Comparison of ENCODE assay signal across 1 cellular context in the genomic region with DNA sequence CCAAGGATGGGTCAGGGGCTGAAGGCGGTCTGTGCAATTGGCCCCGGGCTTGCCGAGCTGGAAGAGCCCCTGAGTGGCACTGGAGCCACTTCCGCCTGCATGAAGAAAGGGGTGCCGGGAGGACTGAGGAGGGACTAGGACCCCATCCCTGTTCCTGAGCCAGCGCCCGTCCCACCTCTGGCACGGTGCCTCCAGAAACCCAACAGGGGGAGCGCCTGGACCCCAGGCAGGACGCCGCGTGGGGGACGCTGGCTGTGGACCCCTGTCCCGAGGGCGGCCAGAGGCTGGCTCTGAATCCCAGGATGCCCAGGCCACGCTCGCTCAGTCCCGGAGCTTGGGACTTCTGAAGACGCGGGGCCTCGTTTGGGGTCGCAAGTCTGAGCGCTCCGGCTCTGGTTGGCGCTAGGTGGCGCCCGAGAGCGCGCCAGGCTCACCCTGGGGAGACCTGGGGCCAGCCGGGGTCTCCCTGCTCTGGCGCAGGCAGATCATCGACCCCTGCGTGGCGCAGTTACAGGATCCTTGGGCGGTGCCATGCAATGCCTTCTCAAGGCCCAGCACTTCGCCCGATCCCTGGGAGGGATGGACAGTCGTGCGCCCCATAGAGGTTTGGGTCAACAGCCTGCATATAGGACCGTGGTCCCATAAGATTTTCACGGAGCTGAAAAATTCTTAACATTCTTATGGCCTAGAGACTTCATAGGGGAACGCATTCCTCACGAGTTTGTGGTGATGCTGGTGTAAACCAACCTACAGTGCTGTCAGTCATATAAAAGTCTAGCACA.
TF ChIP-seq lines count a peak whose summit lies in the region.

No MANE protein-coding gene starts in this region.

TF ChIP-seq in HepG2, 621 proteins besides CTCF, POLR2A, EP300 and RAD21 (continued from another document and continues in another):
- TF ChIP-seq, protein P1, sequence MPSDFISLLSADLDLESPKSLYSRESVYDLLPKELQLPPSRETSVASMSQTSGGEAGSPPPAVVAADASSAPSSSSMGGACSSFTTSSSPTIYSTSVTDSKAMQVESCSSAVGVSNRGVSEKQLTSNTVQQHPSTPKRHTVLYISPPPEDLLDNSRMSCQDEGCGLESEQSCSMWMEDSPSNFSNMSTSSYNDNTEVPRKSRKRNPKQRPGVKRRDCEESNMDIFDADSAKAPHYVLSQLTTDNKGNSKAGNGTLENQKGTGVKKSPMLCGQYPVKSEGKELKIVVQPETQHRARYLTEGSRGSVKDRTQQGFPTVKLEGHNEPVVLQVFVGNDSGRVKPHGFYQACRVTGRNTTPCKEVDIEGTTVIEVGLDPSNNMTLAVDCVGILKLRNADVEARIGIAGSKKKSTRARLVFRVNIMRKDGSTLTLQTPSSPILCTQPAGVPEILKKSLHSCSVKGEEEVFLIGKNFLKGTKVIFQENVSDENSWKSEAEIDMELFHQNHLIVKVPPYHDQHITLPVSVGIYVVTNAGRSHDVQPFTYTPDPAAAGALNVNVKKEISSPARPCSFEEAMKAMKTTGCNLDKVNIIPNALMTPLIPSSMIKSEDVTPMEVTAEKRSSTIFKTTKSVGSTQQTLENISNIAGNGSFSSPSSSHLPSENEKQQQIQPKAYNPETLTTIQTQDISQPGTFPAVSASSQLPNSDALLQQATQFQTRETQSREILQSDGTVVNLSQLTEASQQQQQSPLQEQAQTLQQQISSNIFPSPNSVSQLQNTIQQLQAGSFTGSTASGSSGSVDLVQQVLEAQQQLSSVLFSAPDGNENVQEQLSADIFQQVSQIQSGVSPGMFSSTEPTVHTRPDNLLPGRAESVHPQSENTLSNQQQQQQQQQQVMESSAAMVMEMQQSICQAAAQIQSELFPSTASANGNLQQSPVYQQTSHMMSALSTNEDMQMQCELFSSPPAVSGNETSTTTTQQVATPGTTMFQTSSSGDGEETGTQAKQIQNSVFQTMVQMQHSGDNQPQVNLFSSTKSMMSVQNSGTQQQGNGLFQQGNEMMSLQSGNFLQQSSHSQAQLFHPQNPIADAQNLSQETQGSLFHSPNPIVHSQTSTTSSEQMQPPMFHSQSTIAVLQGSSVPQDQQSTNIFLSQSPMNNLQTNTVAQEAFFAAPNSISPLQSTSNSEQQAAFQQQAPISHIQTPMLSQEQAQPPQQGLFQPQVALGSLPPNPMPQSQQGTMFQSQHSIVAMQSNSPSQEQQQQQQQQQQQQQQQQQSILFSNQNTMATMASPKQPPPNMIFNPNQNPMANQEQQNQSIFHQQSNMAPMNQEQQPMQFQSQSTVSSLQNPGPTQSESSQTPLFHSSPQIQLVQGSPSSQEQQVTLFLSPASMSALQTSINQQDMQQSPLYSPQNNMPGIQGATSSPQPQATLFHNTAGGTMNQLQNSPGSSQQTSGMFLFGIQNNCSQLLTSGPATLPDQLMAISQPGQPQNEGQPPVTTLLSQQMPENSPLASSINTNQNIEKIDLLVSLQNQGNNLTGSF (CRISPR knock-in tag; IDR thresholded peaks at IDR 0.05) = no peak
- TF ChIP-seq, protein P2, sequence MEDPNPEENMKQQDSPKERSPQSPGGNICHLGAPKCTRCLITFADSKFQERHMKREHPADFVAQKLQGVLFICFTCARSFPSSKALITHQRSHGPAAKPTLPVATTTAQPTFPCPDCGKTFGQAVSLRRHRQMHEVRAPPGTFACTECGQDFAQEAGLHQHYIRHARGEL (CRISPR knock-in tag; IDR thresholded peaks at IDR 0.05) = no peak
- peak; percentile 69 for TF ChIP-seq ZNF883 (CRISPR knock-in tag; IDR thresholded peaks at IDR 0.05; ENCODE audit: not compliant biosample characterization)
- TF ChIP-seq MTF2 (CRISPR knock-in tag; IDR thresholded peaks at IDR 0.05; ENCODE audit: borderline replicate concordance) = 0 out of 2 replicates have a peak, but pooled peaks have one; percentile 56
- TF ChIP-seq, protein P3, sequence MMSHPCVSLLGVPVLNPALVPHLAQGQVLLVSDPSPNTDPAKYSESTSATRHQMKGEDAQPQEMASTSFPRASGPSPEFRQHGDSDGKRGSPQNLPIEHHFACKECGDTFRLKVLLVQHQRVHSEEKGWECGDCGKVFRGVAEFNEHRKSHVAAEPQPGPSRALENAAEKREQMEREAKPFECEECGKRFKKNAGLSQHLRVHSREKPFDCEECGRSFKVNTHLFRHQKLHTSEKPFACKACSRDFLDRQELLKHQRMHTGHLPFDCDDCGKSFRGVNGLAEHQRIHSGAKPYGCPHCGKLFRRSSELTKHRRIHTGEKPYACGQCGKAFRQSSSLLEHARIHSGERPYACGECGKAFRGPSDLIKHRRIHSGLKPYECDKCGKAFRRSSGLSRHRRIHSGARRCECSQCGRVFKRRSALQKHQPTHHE (CRISPR knock-in tag; IDR thresholded peaks at IDR 0.05; ENCODE audit: borderline replicate concordance) = no peak
- TF ChIP-seq, protein P4, sequence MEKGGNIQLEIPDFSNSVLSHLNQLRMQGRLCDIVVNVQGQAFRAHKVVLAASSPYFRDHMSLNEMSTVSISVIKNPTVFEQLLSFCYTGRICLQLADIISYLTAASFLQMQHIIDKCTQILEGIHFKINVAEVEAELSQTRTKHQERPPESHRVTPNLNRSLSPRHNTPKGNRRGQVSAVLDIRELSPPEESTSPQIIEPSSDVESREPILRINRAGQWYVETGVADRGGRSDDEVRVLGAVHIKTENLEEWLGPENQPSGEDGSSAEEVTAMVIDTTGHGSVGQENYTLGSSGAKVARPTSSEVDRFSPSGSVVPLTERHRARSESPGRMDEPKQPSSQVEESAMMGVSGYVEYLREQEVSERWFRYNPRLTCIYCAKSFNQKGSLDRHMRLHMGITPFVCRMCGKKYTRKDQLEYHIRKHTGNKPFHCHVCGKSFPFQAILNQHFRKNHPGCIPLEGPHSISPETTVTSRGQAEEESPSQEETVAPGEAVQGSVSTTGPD (CRISPR knock-in tag; IDR thresholded peaks at IDR 0.05) = no peak
- TF ChIP-seq ZNF333 (CRISPR knock-in tag; IDR thresholded peaks at IDR 0.05; ENCODE audit: borderline replicate concordance) = 0 out of 2 replicates have a peak, but pooled peaks have one; percentile 60
- TF ChIP-seq MYC (CRISPR knock-in tag; IDR thresholded peaks at IDR 0.05; ENCODE audit: borderline replicate concordance) = peak; percentile 40; the same call in 1 of the 2 replicates
- TF ChIP-seq NCOR1 (IDR thresholded peaks at IDR 0.05; ENCODE audit: borderline replicate concordance, low read length) = no peak
- no peak for TF ChIP-seq SATB2 (CRISPR knock-in tag; IDR thresholded peaks at IDR 0.05)
- TF ChIP-seq NCOA5 (CRISPR knock-in tag; IDR thresholded peaks at IDR 0.05) = no peak
- peak; percentile 41; the same call in 1 of the 2 replicates for TF ChIP-seq HDAC1 (CRISPR knock-in tag; IDR thresholded peaks at IDR 0.05)
- TF ChIP-seq MXI1 (IDR thresholded peaks at IDR 0.05; ENCODE audit: borderline replicate concordance, low read depth, low read length) = no peak
- TF ChIP-seq, protein P5, sequence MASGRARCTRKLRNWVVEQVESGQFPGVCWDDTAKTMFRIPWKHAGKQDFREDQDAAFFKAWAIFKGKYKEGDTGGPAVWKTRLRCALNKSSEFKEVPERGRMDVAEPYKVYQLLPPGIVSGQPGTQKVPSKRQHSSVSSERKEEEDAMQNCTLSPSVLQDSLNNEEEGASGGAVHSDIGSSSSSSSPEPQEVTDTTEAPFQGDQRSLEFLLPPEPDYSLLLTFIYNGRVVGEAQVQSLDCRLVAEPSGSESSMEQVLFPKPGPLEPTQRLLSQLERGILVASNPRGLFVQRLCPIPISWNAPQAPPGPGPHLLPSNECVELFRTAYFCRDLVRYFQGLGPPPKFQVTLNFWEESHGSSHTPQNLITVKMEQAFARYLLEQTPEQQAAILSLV (CRISPR knock-in tag; IDR thresholded peaks at IDR 0.05; ENCODE audit: borderline replicate concordance) = no peak
- TF ChIP-seq ZNF768 (CRISPR knock-in tag; IDR thresholded peaks at IDR 0.05) = peak; percentile 38; the same call in 1 of the 2 replicates
- no peak for TF ChIP-seq ZNF12 (CRISPR knock-in tag; IDR thresholded peaks at IDR 0.05)
- TF ChIP-seq ZFY (CRISPR knock-in tag; IDR thresholded peaks at IDR 0.05) = peak; percentile 41; the same call in 1 of the 2 replicates
- peak; percentile 41; the same call in 1 of the 2 replicates for TF ChIP-seq NFKB2 (CRISPR knock-in tag; IDR thresholded peaks at IDR 0.05; ENCODE audit: borderline replicate concordance)
- TF ChIP-seq BRCA1 (CRISPR knock-in tag; IDR thresholded peaks at IDR 0.05) = no peak
- TF ChIP-seq HNF4A (CRISPR knock-in tag; IDR thresholded peaks at IDR 0.05) = no peak
- peak; percentile 86 for TF ChIP-seq XRCC5 (optimal IDR thresholded peaks at IDR 0.05; ENCODE audit: low read length)
- TF ChIP-seq, protein P6, sequence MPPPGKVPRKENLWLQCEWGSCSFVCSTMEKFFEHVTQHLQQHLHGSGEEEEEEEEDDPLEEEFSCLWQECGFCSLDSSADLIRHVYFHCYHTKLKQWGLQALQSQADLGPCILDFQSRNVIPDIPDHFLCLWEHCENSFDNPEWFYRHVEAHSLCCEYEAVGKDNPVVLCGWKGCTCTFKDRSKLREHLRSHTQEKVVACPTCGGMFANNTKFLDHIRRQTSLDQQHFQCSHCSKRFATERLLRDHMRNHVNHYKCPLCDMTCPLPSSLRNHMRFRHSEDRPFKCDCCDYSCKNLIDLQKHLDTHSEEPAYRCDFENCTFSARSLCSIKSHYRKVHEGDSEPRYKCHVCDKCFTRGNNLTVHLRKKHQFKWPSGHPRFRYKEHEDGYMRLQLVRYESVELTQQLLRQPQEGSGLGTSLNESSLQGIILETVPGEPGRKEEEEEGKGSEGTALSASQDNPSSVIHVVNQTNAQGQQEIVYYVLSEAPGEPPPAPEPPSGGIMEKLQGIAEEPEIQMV (CRISPR knock-in tag; IDR thresholded peaks at IDR 0.05; ENCODE audit: low read depth) = no peak
- TF ChIP-seq MED1 (CRISPR knock-in tag; IDR thresholded peaks at IDR 0.05) = no peak
- TF ChIP-seq, protein P7, sequence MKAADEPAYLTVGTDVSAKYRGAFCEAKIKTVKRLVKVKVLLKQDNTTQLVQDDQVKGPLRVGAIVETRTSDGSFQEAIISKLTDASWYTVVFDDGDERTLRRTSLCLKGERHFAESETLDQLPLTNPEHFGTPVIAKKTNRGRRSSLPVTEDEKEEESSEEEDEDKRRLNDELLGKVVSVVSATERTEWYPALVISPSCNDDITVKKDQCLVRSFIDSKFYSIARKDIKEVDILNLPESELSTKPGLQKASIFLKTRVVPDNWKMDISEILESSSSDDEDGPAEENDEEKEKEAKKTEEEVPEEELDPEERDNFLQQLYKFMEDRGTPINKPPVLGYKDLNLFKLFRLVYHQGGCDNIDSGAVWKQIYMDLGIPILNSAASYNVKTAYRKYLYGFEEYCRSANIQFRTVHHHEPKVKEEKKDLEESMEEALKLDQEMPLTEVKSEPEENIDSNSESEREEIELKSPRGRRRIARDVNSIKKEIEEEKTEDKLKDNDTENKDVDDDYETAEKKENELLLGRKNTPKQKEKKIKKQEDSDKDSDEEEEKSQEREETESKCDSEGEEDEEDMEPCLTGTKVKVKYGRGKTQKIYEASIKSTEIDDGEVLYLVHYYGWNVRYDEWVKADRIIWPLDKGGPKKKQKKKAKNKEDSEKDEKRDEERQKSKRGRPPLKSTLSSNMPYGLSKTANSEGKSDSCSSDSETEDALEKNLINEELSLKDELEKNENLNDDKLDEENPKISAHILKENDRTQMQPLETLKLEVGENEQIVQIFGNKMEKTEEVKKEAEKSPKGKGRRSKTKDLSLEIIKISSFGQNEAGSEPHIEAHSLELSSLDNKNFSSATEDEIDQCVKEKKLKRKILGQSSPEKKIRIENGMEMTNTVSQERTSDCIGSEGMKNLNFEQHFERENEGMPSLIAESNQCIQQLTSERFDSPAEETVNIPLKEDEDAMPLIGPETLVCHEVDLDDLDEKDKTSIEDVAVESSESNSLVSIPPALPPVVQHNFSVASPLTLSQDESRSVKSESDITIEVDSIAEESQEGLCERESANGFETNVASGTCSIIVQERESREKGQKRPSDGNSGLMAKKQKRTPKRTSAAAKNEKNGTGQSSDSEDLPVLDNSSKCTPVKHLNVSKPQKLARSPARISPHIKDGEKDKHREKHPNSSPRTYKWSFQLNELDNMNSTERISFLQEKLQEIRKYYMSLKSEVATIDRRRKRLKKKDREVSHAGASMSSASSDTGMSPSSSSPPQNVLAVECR (CRISPR knock-in tag; IDR thresholded peaks at IDR 0.05; ENCODE audit: borderline replicate concordance) = peak; percentile 39; the same call in 1 of the 2 replicates
- TF ChIP-seq TAF15 (IDR thresholded peaks at IDR 0.05; ENCODE audit: low read depth, low read length, poor library complexity, severe bottlenecking) = peak; percentile 46
- 0 out of 2 replicates have a peak, but pooled peaks have one; percentile 50 for TF ChIP-seq POGZ (CRISPR knock-in tag; IDR thresholded peaks at IDR 0.05)
- TF ChIP-seq NFATC3 (CRISPR knock-in tag; IDR thresholded peaks at IDR 0.05) = 0 out of 2 replicates have a peak, but pooled peaks have one; percentile 48
- no peak for TF ChIP-seq ZNF124 (CRISPR knock-in tag; IDR thresholded peaks at IDR 0.05)
- TF ChIP-seq, protein P8, sequence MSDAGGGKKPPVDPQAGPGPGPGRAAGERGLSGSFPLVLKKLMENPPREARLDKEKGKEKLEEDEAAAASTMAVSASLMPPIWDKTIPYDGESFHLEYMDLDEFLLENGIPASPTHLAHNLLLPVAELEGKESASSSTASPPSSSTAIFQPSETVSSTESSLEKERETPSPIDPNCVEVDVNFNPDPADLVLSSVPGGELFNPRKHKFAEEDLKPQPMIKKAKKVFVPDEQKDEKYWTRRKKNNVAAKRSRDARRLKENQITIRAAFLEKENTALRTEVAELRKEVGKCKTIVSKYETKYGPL (CRISPR knock-in tag; IDR thresholded peaks at IDR 0.05) = no peak
- no peak for TF ChIP-seq ERF (CRISPR knock-in tag; IDR thresholded peaks at IDR 0.05)
- TF ChIP-seq, protein P9, sequence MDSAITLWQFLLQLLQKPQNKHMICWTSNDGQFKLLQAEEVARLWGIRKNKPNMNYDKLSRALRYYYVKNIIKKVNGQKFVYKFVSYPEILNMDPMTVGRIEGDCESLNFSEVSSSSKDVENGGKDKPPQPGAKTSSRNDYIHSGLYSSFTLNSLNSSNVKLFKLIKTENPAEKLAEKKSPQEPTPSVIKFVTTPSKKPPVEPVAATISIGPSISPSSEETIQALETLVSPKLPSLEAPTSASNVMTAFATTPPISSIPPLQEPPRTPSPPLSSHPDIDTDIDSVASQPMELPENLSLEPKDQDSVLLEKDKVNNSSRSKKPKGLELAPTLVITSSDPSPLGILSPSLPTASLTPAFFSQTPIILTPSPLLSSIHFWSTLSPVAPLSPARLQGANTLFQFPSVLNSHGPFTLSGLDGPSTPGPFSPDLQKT (CRISPR knock-in tag; IDR thresholded peaks at IDR 0.05; ENCODE audit: borderline replicate concordance) = 0 out of 2 replicates have a peak, but pooled peaks have one; percentile 29
- 0 out of 2 replicates have a peak, but pooled peaks have one; percentile 25 for TF ChIP-seq KAT8 (CRISPR knock-in tag; IDR thresholded peaks at IDR 0.05)
- TF ChIP-seq, protein P10, sequence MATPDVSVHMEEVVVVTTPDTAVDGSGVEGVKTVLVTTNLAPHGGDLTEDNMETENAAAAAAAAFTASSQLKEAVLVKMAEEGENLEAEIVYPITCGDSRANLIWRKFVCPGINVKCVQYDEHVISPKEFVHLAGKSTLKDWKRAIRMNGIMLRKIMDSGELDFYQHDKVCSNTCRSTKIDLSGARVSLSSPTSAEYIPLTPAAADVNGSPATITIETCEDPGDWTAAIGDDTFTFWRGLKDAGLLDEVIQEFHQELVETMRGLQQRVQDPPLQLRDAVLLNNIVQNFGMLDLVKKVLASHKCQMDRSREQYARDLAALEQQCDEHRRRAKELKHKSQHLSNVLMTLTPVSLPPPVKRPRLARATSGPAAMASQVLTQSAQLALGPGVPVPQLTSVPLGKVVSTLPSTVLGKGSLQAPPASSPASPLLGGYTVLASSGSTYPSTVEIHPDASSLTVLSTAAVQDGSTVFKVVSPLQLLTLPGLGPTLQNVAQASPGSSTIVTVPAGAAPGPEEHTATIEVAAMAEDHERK (CRISPR knock-in tag; IDR thresholded peaks at IDR 0.05; ENCODE audit: low read depth) = no peak
- TF ChIP-seq ZNF629 (CRISPR knock-in tag; conservative IDR thresholded peaks at IDR 0.05) = no peak
- TF ChIP-seq SALL1 (CRISPR knock-in tag; IDR thresholded peaks at IDR 0.05) = 0 out of 2 replicates have a peak, but pooled peaks have one; percentile 14
- no peak for TF ChIP-seq HNF4G (IDR thresholded peaks at IDR 0.05; ENCODE audit: borderline replicate concordance, low read depth, low read length)
- TF ChIP-seq HNF4G (CRISPR knock-in tag; IDR thresholded peaks at IDR 0.05; ENCODE audit: borderline replicate concordance, low read depth) = no peak
- no peak for TF ChIP-seq ZFP62 (CRISPR knock-in tag; IDR thresholded peaks at IDR 0.05)
